In genomic region chr13:32211788-32212187, GRCh38 we compare ENCODE assay signal across 16 cellular contexts.
DNase-seq lines count a peak whose midpoint lies in the region; ATAC-seq lines count a peak whose summit lies in the region.
"Had no signal": no experiment of that assay in that cellular context is flagged by ENCODE, and none has a peak within 500 bp of the region (broad histone marks: within the 10 kb centered on the region; RNA-seq: fewer than 3 reads in every experiment).

No MANE protein-coding gene starts in this region.

- H3K36me3 ChIP-seq in mesenchymal stem cell (ENCODE audit: control insufficient read depth in 1 of 2, insufficient read depth in 2 of 2, low read depth in 1 of 2, low read length in 2 of 2) = peaks cover 6% of the 10 kb centered on the region in 2 experiments

- H3K9ac ChIP-seq in mesenchymal stem cell (ENCODE audit: low read length) = peak overlapping the region; percentile 68

- H2BK5ac ChIP-seq in mesenchymal stem cell (ENCODE audit: low read depth, low read length, poor library complexity, severe bottlenecking) = no peak overlapping the region

- H3K79me1 ChIP-seq in mesenchymal stem cell (replicated peaks; ENCODE audit: low read length, poor library complexity, severe bottlenecking) = no peaks in the 10 kb centered on the region

- H2BK15ac ChIP-seq in mesenchymal stem cell (ENCODE audit: low read depth, poor library complexity, severe bottlenecking) = no peak overlapping the region

- peak overlapping the region; percentile 71 for H3K27ac ChIP-seq in mesenchymal stem cell (ENCODE audit: low read length, poor library complexity, severe bottlenecking)
- H3K27ac ChIP-seq: neutrophil had no signal

- no peaks in the 10 kb centered on the region for H3K27me3 ChIP-seq in mesenchymal stem cell (ENCODE audit: control insufficient read depth in 1 of 2, insufficient read depth in 1 of 2, low read length in 2 of 2)
- H3K27me3 ChIP-seq: neutrophil had no signal

- peak overlapping the region; percentile 70 to 82 for H2BK12ac ChIP-seq in mesenchymal stem cell (ENCODE audit: low read length in 2 of 2)

- H2AK5ac ChIP-seq in mesenchymal stem cell (ENCODE audit: low read length, severe bottlenecking) = no peak overlapping the region

- no peak overlapping the region for H2AFZ ChIP-seq in mesenchymal stem cell (ENCODE audit: low read depth, low read length)

- peak overlapping the region; percentile 8 for H2BK120ac ChIP-seq in mesenchymal stem cell (ENCODE audit: low read depth, low read length)

- H3K9me3 ChIP-seq in mesenchymal stem cell (ENCODE audit: control insufficient read depth, low read length) = no peaks in the 10 kb centered on the region

- H3K4me3 ChIP-seq in mesenchymal stem cell (ENCODE audit: insufficient read depth in 1 of 2, low read depth in 1 of 2, low read length in 2 of 2) = peak overlapping the region in 1 of 2 experiments; percentile 28

- peak; percentile 74 for ATAC-seq in Right ventricle myocardium inferior
- no peak for ATAC-seq in GM21526 (IDR thresholded peaks at IDR 0.05; ENCODE audit: low FRiP score, unreplicated experiment)
- no peak for ATAC-seq in HG03457 (IDR thresholded peaks at IDR 0.05; ENCODE audit: unreplicated experiment)

- intact Hi-C loops in Right ventricle myocardium inferior (cut with DNase I) = no loop called here
- intact Hi-C loops in cardiac septum (cut with DNase I) = no loop called here

- H3K23ac ChIP-seq in mesenchymal stem cell (ENCODE audit: low read length in 2 of 2) = no peak overlapping the region

- H3K14ac ChIP-seq in mesenchymal stem cell (ENCODE audit: low read length in 2 of 2) = no peak overlapping the region

- peaks cover 8% of the 10 kb centered on the region for H3K4me1 ChIP-seq in mesenchymal stem cell (ENCODE audit: control insufficient read depth, insufficient read depth, low read depth, low read length)

- H4K8ac ChIP-seq in mesenchymal stem cell (ENCODE audit: low read length) = peak overlapping the region; percentile 16

- WGBS in mesenchymal stem cell = 34% methylated on average over 2 of the region's 3 CpGs

- H3K18ac ChIP-seq in mesenchymal stem cell (ENCODE audit: low read depth in 1 of 2, low read length in 2 of 2) = peak overlapping the region; percentile 40 to 61

- DNase-seq in Right ventricle myocardium inferior (ENCODE audit: missing footprints) (no peak), cardiac septum (ENCODE audit: low spot score) (no peak), dedifferentiated amniotic fluid mesenchymal stem cell (ENCODE audit: extremely low spot score) (peak; percentile 82), mesenchymal stem cell (peak; percentile 92), NOMO-1 treated with dmso at 0.1 percent for 144 hours (lab: John Stamatoyannopoulos, UW; ENCODE audit: unreplicated experiment) (no peak)
- DNase-seq in activated CD4-positive, alpha-beta T cell treated with anti-CD3 and anti-CD28 coated beads, Interleukin-2, amount 50 U/mL, for 4 hours = no peak
- DNase-seq: activated CD8-positive, alpha-beta memory T cell treated with anti-CD3 and anti-CD28 coated beads for 24 hours; activated naive CD8-positive, alpha-beta T cell treated with anti-CD3 and anti-CD28 coated beads, Interleukin-2, amount 10 ng/mL, durations not matched to agents 7 days and 5 days; endodermal cell; GDM1; immature natural killer cell; NCI-H2029 treated with DMSO at 0.1 percent for 48 hours; stimulated activated CD4-positive, alpha-beta T cell treated with anti-CD3 and anti-CD28 coated beads, Interleukin-4, amount 100 ng/mL, for 24 hours had no signal

- H4K91ac ChIP-seq in mesenchymal stem cell (ENCODE audit: low read length) = peak overlapping the region; percentile 8

- peak overlapping the region in 1 of 2 experiments; percentile 57 for H3K4ac ChIP-seq in mesenchymal stem cell (ENCODE audit: low read depth in 1 of 2, low read length in 2 of 2)

- H3K4me2 ChIP-seq in mesenchymal stem cell (ENCODE audit: low read length, poor library complexity, severe bottlenecking) = no peak overlapping the region

Comparison
In these comparisons a context has a peak if more than half of its experiments do, and no peak if none do; other contexts are left out.
1. DNase-seq: peak in dedifferentiated amniotic fluid mesenchymal stem cell (single experiment) and mesenchymal stem cell (single experiment); none in Right ventricle myocardium inferior (single experiment), cardiac septum (single experiment), activated CD4-positive, alpha-beta T cell treated with anti-CD3 and anti-CD28 coated beads, Interleukin-2, amount 50 U/mL, for 4 hours (0 of 2) and NOMO-1 treated with dmso at 0.1 percent for 144 hours (single experiment).